8 cellular contexts compared by ENCODE assay signal in the genomic region with DNA sequence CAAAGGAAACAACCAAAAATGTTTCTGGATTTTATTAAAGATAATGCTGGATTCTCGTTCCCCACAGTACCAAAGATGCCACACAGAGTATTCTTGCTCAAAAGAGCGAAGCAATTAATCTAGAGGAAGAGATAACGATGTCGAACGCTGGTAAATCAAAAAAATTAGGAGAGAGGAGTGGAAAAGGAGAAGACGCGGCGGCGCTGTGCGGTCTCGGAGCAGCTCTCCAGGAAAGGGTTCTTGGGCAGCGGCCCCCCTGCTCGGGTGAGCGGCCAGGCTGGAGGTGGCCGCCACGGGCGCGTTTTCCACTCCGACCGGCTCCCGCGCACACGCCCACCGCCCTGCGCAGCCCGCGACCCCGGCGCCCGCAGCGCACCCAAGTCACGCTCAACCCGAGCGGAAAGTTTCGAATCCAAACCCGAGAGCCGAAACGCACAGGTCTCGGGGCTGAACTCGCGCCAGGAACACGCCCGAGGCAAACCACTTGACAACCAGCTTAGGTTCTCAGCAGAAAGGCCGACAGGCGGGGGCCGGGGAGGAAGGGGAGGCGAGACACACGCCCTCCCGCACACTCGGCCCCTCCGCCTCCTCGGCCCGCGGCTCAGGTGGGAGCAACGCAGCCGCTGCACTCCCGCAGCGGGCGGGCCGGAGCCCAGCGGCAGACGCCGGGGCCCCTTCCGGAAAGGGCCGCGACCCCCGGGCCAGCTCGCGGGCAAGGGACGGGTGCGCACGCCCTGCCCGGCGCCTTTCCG. TPM values are rescaled to one million over a fixed set of nuclear protein-coding genes. Genes with fewer than 3 reads are reported as not detected.
DNase-seq lines count a peak whose midpoint lies in the region; ATAC-seq and TF ChIP-seq lines count a peak whose summit lies in the region.

No MANE protein-coding gene starts in this region.

- H3K4me3 ChIP-seq in AG10803 (ENCODE audit: low read length) (peak overlapping the region; percentile 74), esophagus (ENCODE audit: low read depth in 1 of 2, low read length in 2 of 2) (peak overlapping the region; percentile 96 to 98), muscle layer of colon (ENCODE audit: low read depth in 1 of 2, low read length in 2 of 2) (peak overlapping the region; percentile 66 to 71)

- no peaks in the 10 kb centered on the region for H3K4me1 ChIP-seq in esophagus (ENCODE audit: control insufficient read depth in 2 of 2, insufficient read depth in 2 of 2, low read length in 1 of 2)
- H3K4me1 ChIP-seq in muscle layer of colon (ENCODE audit: insufficient read depth, low read length), result peaks cover 7% of the 10 kb centered on the region

- H3K27ac ChIP-seq in esophagus (ENCODE audit: low read depth in 2 of 2, low read length in 1 of 2), result peak overlapping the region; percentile 3 to 18
- peak overlapping the region; percentile 74 for H3K27ac ChIP-seq in muscle layer of colon (ENCODE audit: low read depth, low read length)

- H3K9ac ChIP-seq in muscle layer of colon (ENCODE audit: low read length), result no peak overlapping the region

- H3K36me3 ChIP-seq in esophagus (ENCODE audit: control insufficient read depth in 2 of 2, insufficient read depth in 2 of 2, low read length in 1 of 2) (no peaks in the 10 kb centered on the region), muscle layer of colon (ENCODE audit: insufficient read depth, low read length) (no peaks in the 10 kb centered on the region)

- H3K27me3 ChIP-seq in esophagus (ENCODE audit: control insufficient read depth in 1 of 2, insufficient read depth in 2 of 2, low read length in 2 of 2) (no peaks in the 10 kb centered on the region), muscle layer of colon (ENCODE audit: control insufficient read depth in 1 of 2, insufficient read depth in 2 of 2, low read length in 2 of 2) (no peaks in the 10 kb centered on the region)

- WGBS in esophagus, 2 donors, result 1% methylated on average over 63 to 75 of the region's 75 CpGs

- H3K9me3 ChIP-seq in esophagus (ENCODE audit: control insufficient read depth in 2 of 2, insufficient read depth in 1 of 2, low read depth in 1 of 2, low read length in 1 of 2), result no peaks in the 10 kb centered on the region
- no peaks in the 10 kb centered on the region for H3K9me3 ChIP-seq in muscle layer of colon (ENCODE audit: low read length)

- ATAC-seq in GM18873 (IDR thresholded peaks at IDR 0.05; ENCODE audit: low FRiP score, unreplicated experiment), result peak; percentile 35
- ATAC-seq in HG03139 (IDR thresholded peaks at IDR 0.05; ENCODE audit: unreplicated experiment), result peak; percentile 35

- DNase-seq in AG10803 (ENCODE audit: low read depth) (peak; percentile 20), NCI-H748 treated with DMSO at 0.1 percent for 48 hours (lab: John Stamatoyannopoulos, UW) (peak; percentile 26), activated T-cell treated with anti-CD3 and anti-CD28 coated beads for 48 hours (ENCODE audit: low read depth) (peak; percentile 37)
- DNase-seq in stimulated activated CD8-positive, alpha-beta memory T cell treated with anti-CD3 and anti-CD28 coated beads, Interleukin-7, amount 100 ng/mL, for 48 hours (ENCODE audit: extremely low read depth in 1 of 2, low read depth in 1 of 2), result peak; percentile 18

- TF ChIP-seq CTCF in AG10803 (conservative IDR thresholded peaks at IDR 0.05; ENCODE audit: low read length), result no peak

RNA-seq across cellular contexts. Expression of gene SRPK2, which starts 0.9 kb away (rescaled TPM):
- polyA plus RNA-seq in esophagus, result 10 to 100 TPM in 1 of 2 donors, 1 to 10 TPM in 1; 8.9 to 11.6 TPM

Comparison
In these comparisons a context has a peak if more than half of its experiments do, and no peak if none do; other contexts are left out.
1. Peak in every context shown above with its lines: DNase-seq, ATAC-seq, H3K4me3 ChIP-seq and H3K27ac ChIP-seq.